9 cellular contexts compared by ENCODE assay signal in the genomic region with DNA sequence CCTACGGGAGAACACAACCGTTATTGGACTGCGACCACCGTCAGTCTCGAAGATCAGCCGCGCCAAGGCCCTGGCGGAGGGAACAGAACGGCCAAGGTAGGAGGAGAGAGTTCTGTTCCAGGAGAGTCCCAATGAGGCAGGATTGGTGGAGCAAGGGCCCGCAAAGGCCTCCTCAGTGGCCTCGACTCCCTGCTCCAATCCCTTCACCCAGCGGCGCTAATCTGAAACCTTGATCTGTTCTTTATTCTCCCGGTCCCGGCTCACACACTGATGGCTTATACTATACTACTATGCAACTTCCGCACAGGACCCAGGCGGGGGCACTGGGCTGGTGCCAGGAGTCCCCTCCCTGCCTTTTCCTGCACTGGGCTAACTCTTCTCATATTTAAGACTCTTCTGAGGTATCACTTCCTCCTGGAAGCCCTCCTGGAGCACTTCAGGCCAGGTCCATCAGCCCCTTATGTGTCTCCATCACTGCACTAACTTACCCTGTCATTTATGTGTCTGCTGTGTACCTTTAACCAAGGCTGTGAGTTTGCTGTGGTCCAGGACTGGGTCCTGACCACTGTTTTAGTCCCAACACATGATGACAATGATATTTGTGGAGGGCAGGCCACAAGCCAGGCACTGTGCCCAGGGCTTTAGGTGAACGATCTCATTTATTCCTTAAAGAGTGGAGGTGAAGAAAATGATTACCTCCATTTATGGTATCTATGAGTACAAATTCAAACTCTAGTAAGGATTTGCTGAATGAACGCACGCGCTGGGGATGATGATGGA. TPM values are rescaled to one million over a fixed set of nuclear protein-coding genes. Genes with fewer than 3 reads are reported as not detected.
A peak's percentile ranks its signal among the peaks of the same experiment; 100 is the strongest.
DNase-seq lines count a peak whose midpoint lies in the region; ATAC-seq and TF ChIP-seq lines count a peak whose summit lies in the region.
"Had no signal": no experiment of that assay in that cellular context is flagged by ENCODE, and none has a peak within 500 bp of the region (broad histone marks: within the 10 kb centered on the region; RNA-seq: fewer than 3 reads in every experiment).

No MANE protein-coding gene starts in this region.

- H3K27ac Mint-ChIP-seq in Calu3 (ENCODE audit: unreplicated experiment) (no peak overlapping the region), neural crest cell (ENCODE audit: unreplicated experiment) (no peak overlapping the region)

- TF ChIP-seq CTCF in Calu3 (IDR thresholded peaks at IDR 0.05; ENCODE audit: unreplicated experiment) (no peak), ascending aorta (IDR thresholded peaks at IDR 0.05) (no peak), neural crest cell (conservative IDR thresholded peaks at IDR 0.05) (no peak), brain microvascular endothelial cell (IDR thresholded peaks at IDR 0.05; ENCODE audit: low read depth, low read length, missing control alignments) (no peak)

- intact Hi-C loops in Calu3 (cut with micrococcal nuclease; ENCODE audit: unreplicated experiment) = no loop called here
- intact Hi-C loops in ascending aorta (cut with DNase I) = loop anchor here (5.0 to 10.0 kb wide), 2 partner anchors 342 to 435 kb away; a partner anchor contains a TSS

- H3K27me3 ChIP-seq in ascending aorta (no peaks in the 10 kb centered on the region), brain microvascular endothelial cell (replicated peaks) (no peaks in the 10 kb centered on the region)

- H3K36me3 ChIP-seq in ascending aorta (peaks cover 5 to 14% of the 10 kb centered on the region in 2 donors), brain microvascular endothelial cell (replicated peaks) (no peaks in the 10 kb centered on the region)

- in situ Hi-C loops in brain microvascular endothelial cell (cut with HindIII; ENCODE audit: low pct_ligation_motif_present, low sequenced_read_pairs) = no loop called here

- H3K4me3 Mint-ChIP-seq in Calu3 (ENCODE audit: low read depth, unreplicated experiment) (peak overlapping the region; percentile 35), neural crest cell (peak overlapping the region; percentile 31)

- no peak for DNase-seq in Calu3
- DNase-seq in ascending aorta (ENCODE audit: low spot score in 2 of 2) = no peak
- DNase-seq in neural crest cell (ENCODE audit: low read depth, low spot score) = no peak
- no peak for DNase-seq in brain microvascular endothelial cell
- DNase-seq in NCI-H1048 (lab: John Stamatoyannopoulos, UW) = no peak
- no peak for DNase-seq in amygdala (lab: John Stamatoyannopoulos, UW)
- no peak for DNase-seq in NCI-H2081 treated with DMSO at 0.1 percent for 48 hours (lab: John Stamatoyannopoulos, UW)

- ATAC-seq in HG02981 (IDR thresholded peaks at IDR 0.05; ENCODE audit: unreplicated experiment) = peak; percentile 5
- ATAC-seq: Panc1 had no signal

- H3K4me1 ChIP-seq in ascending aorta = peaks cover 15 to 24% of the 10 kb centered on the region in 2 donors

- H3K9me3 Mint-ChIP-seq in Calu3 (ENCODE audit: low read depth, unreplicated experiment) = no peaks in the 10 kb centered on the region
- H3K9me3 Mint-ChIP-seq in neural crest cell = no peaks in the 10 kb centered on the region

- no TSS peak for BruUV-seq in Calu3 (replicated peaks; lab: Mats Ljungman, UMichigan)

- H3K9me3 ChIP-seq in ascending aorta = no peaks in the 10 kb centered on the region

- H3K27me3 Mint-ChIP-seq in Calu3 (ENCODE audit: unreplicated experiment) = peaks cover 33% of the 10 kb centered on the region
- peaks cover 63% of the 10 kb centered on the region for H3K27me3 Mint-ChIP-seq in neural crest cell (ENCODE audit: low read depth)

- H3K27ac ChIP-seq in ascending aorta = peak overlapping the region; percentile 55 to 71
- H3K27ac ChIP-seq in brain microvascular endothelial cell = no peak overlapping the region

- H3K4me1 Mint-ChIP-seq in Calu3 (ENCODE audit: low read depth, unreplicated experiment) (peaks cover 57% of the 10 kb centered on the region), neural crest cell (peaks cover 43% of the 10 kb centered on the region)

- no peaks in the 10 kb centered on the region for H3K36me3 Mint-ChIP-seq in Calu3 (ENCODE audit: insufficient read depth, unreplicated experiment)
- no peaks in the 10 kb centered on the region for H3K36me3 Mint-ChIP-seq in neural crest cell (ENCODE audit: low read depth)

- no peak overlapping the region for H3K4me3 ChIP-seq in ascending aorta
- no peak overlapping the region for H3K4me3 ChIP-seq in brain microvascular endothelial cell (ENCODE audit: low read depth, low read length)

- CTCF ChIA-PET in Calu3 (lab: Charles Lee) = interaction anchor here (0.6 to 1.4 kb wide), 4 partner anchors 17 to 82 kb away, joined by 3 to 4 read pairs (median 4); a partner anchor contains a TSS

RNA-seq across cellular contexts. Expression of a gene that starts 6.9 kb away (rescaled TPM):
- total RNA-seq in Calu3 (2022) = 6.8 and 7.9 TPM in 2 replicates
- total RNA-seq in ascending aorta = 13.7 TPM
- 6.4 and 8.6 TPM in 2 replicates for total RNA-seq in neural crest cell

RNA-seq across cellular contexts. Expression of a gene that starts 12.9 kb away (rescaled TPM):
- total RNA-seq in Calu3 (2022) (0.85 and 1.5 TPM in 2 replicates), ascending aorta (not detected), neural crest cell (0.07 TPM in 2 replicates)

RNA-seq across cellular contexts. Expression of a gene that starts 43.2 kb away (rescaled TPM):
- total RNA-seq in Calu3 (2022) (23.0 and 34.7 TPM in 2 replicates), ascending aorta (40.2 TPM), neural crest cell (20.4 and 22.7 TPM in 2 replicates)
